In genomic region chr9:134136117-134136996, GRCh38 we compare ENCODE assay signal across 8 cellular contexts. TPM values are rescaled to one million over a fixed set of nuclear protein-coding genes. Genes with fewer than 3 reads are reported as not detected.
DNase-seq lines count a peak whose midpoint lies in the region; ATAC-seq and TF ChIP-seq lines count a peak whose summit lies in the region.

No MANE protein-coding gene starts in this region.

- POLR2A ChIA-PET in CD8-positive, alpha-beta T cell (lab: Charles Lee), result interaction anchor here (0.7 to 3.6 kb wide), 7 partner anchors 11 to 189 kb away, joined by 3 to 43 read pairs (median 4); partner anchors contain the start of genes BRD3OS and RNU6ATAC

- peaks cover 38% of the 10 kb centered on the region for H3K4me1 ChIP-seq in CD8-positive, alpha-beta T cell (ENCODE audit: insufficient read depth, low read length)
- H3K4me1 ChIP-seq in heart right ventricle, result peaks cover 19 to 53% (median 37%) of the 10 kb centered on the region in 9 donors

- TF ChIP-seq CTCF in CD8-positive, alpha-beta T cell (IDR thresholded peaks at IDR 0.05), result no peak
- TF ChIP-seq CTCF in heart right ventricle (IDR thresholded peaks at IDR 0.05) (no peak), retinal pigment epithelial cell (conservative IDR thresholded peaks at IDR 0.05; ENCODE audit: low read depth, low read length) (no peak)

- H3K27me3 Mint-ChIP-seq in CD8-positive, alpha-beta T cell (ENCODE audit: low read depth), result no peaks in the 10 kb centered on the region
- H3K27me3 Mint-ChIP-seq in activated T-helper 1 cell treated with anti-CD3 and anti-CD28 coated beads, Interleukin-12 subunit alpha, Interleukin-12 subunit beta, Interleukin-2, Interleukin-4 antibody, amounts not matched to agents 30 ng/mL and 10 ng/mL and 1 ng/mL, durations not matched to agents 14 hours and 24 hours and 36 hours (ENCODE audit: insufficient read depth), result no peaks in the 10 kb centered on the region

- peak overlapping the region; percentile 77 for H3K27ac Mint-ChIP-seq in CD8-positive, alpha-beta T cell
- H3K27ac Mint-ChIP-seq in activated T-helper 1 cell treated with anti-CD3 and anti-CD28 coated beads, Interleukin-12 subunit alpha, Interleukin-12 subunit beta, Interleukin-2, Interleukin-4 antibody, amounts not matched to agents 30 ng/mL and 10 ng/mL and 1 ng/mL, durations not matched to agents 14 hours and 24 hours and 36 hours, result peak overlapping the region; percentile 93

- ATAC-seq in CD8-positive, alpha-beta T cell, result peak; percentile 15
- ATAC-seq in GM19324 (IDR thresholded peaks at IDR 0.05; ENCODE audit: low FRiP score, unreplicated experiment) (peak; percentile 24), heart right ventricle (peak in 5 of 8 donors; percentile 1 to 9 (median 6))

- intact Hi-C loops in CD8-positive, alpha-beta T cell (cut with DNase I, micrococcal nuclease), result loop anchor here (1.0 to 10.0 kb wide), 4 partner anchors 28 to 1902 kb away; partner anchors contain the start of genes MED22 (in 1 of the 2), RNU6ATAC (in 1 of the 2), RPL7A (in 1 of the 2) and UBAC1 (in 1 of the 2)
- intact Hi-C loops in activated T-helper 1 cell treated with anti-CD3 and anti-CD28 coated beads, Interleukin-12 subunit alpha, Interleukin-12 subunit beta, Interleukin-2, Interleukin-4 antibody, amounts not matched to agents 30 ng/mL and 10 ng/mL and 1 ng/mL, durations not matched to agents 14 hours and 24 hours and 36 hours (cut with micrococcal nuclease), result no loop called here
- intact Hi-C loops in heart right ventricle (cut with DNase I), result loop anchor here in 3 of 10 donors (5.0 to 10.0 kb wide), 3 partner anchors 69 to 112 kb away; partner anchors contain the start of genes BRD3 (in 2 of the 3) and BRD3OS (in 2 of the 3)

- peaks cover 12% of the 10 kb centered on the region for H3K36me3 ChIP-seq in CD8-positive, alpha-beta T cell (ENCODE audit: insufficient read depth, low read length)
- H3K36me3 ChIP-seq in heart right ventricle, result peaks cover 0 to 21% (median 8%) of the 10 kb centered on the region in 9 donors

- CTCF ChIA-PET in CD8-positive, alpha-beta T cell (lab: Charles Lee), result no interaction called here

- peak overlapping the region; percentile 80 for H3K4me3 ChIP-seq in CD8-positive, alpha-beta T cell (ENCODE audit: low read depth, low read length)
- H3K4me3 ChIP-seq in heart right ventricle, result peak overlapping the region; percentile 74 to 100 (median 90)
- peak overlapping the region; percentile 86 for H3K4me3 ChIP-seq in retinal pigment epithelial cell (ENCODE audit: low read length)

- no peaks in the 10 kb centered on the region for H3K9me3 ChIP-seq in CD8-positive, alpha-beta T cell (ENCODE audit: low read length)
- no peaks in the 10 kb centered on the region for H3K9me3 ChIP-seq in heart right ventricle

- WGBS in heart right ventricle, 2 donors, result 1% methylated on average over 70 to 93 of the region's 93 CpGs

- H3K4me3 Mint-ChIP-seq in CD8-positive, alpha-beta T cell, result peak overlapping the region; percentile 89
- peak overlapping the region; percentile 96 for H3K4me3 Mint-ChIP-seq in activated T-helper 1 cell treated with anti-CD3 and anti-CD28 coated beads, Interleukin-12 subunit alpha, Interleukin-12 subunit beta, Interleukin-2, Interleukin-4 antibody, amounts not matched to agents 30 ng/mL and 10 ng/mL and 1 ng/mL, durations not matched to agents 14 hours and 24 hours and 36 hours

- peaks cover 22% of the 10 kb centered on the region for H3K36me3 Mint-ChIP-seq in CD8-positive, alpha-beta T cell
- H3K36me3 Mint-ChIP-seq in activated T-helper 1 cell treated with anti-CD3 and anti-CD28 coated beads, Interleukin-12 subunit alpha, Interleukin-12 subunit beta, Interleukin-2, Interleukin-4 antibody, amounts not matched to agents 30 ng/mL and 10 ng/mL and 1 ng/mL, durations not matched to agents 14 hours and 24 hours and 36 hours (ENCODE audit: low read depth), result peaks cover 22% of the 10 kb centered on the region

- H3K27me3 ChIP-seq in CD8-positive, alpha-beta T cell (ENCODE audit: insufficient read depth, low read length), result no peaks in the 10 kb centered on the region
- no peaks in the 10 kb centered on the region for H3K27me3 ChIP-seq in heart right ventricle

- peak overlapping the region; percentile 35 for H3K27ac ChIP-seq in CD8-positive, alpha-beta T cell (ENCODE audit: low read depth, low read length)
- H3K27ac ChIP-seq in heart right ventricle, result peak overlapping the region in 9 of 10 donors; percentile 43 to 94 (median 74)

- H3K9me3 Mint-ChIP-seq in CD8-positive, alpha-beta T cell, result no peaks in the 10 kb centered on the region
- H3K9me3 Mint-ChIP-seq in activated T-helper 1 cell treated with anti-CD3 and anti-CD28 coated beads, Interleukin-12 subunit alpha, Interleukin-12 subunit beta, Interleukin-2, Interleukin-4 antibody, amounts not matched to agents 30 ng/mL and 10 ng/mL and 1 ng/mL, durations not matched to agents 14 hours and 24 hours and 36 hours, result no peaks in the 10 kb centered on the region

- peak in 1 of 7 experiments; percentile 12 for DNase-seq in CD8-positive, alpha-beta T cell
- peak; percentile 34 for DNase-seq in HT-29 (ENCODE audit: low spot score)
- DNase-seq in activated T-helper 1 cell treated with anti-CD3 and anti-CD28 coated beads, Interleukin-12 subunit alpha, Interleukin-12 subunit beta, Interleukin-2, Interleukin-4 antibody, amounts not matched to agents 30 ng/mL and 10 ng/mL and 1 ng/mL, durations not matched to agents 14 hours and 24 hours and 36 hours (ENCODE audit: low spot score), result peak; percentile 6
- DNase-seq in heart right ventricle, result no peak
- DNase-seq in retinal pigment epithelial cell (ENCODE audit: low read depth), result no peak
- DNase-seq in Ammon's horn (ENCODE audit: low spot score), result no peak
- no peak for DNase-seq in NCI-H2107 (lab: John Stamatoyannopoulos, UW)

- peaks cover 43% of the 10 kb centered on the region for H3K4me1 Mint-ChIP-seq in CD8-positive, alpha-beta T cell (ENCODE audit: low read depth)
- H3K4me1 Mint-ChIP-seq in activated T-helper 1 cell treated with anti-CD3 and anti-CD28 coated beads, Interleukin-12 subunit alpha, Interleukin-12 subunit beta, Interleukin-2, Interleukin-4 antibody, amounts not matched to agents 30 ng/mL and 10 ng/mL and 1 ng/mL, durations not matched to agents 14 hours and 24 hours and 36 hours (ENCODE audit: low read depth), result peaks cover 29% of the 10 kb centered on the region

RNA-seq across cellular contexts. Expression of gene WDR5, which starts 0.5 kb away (rescaled TPM):
- 10 to 100 TPM; 15.5 to 16.6 TPM for total RNA-seq in CD8-positive, alpha-beta T cell
- 37.3 and 42.5 TPM in 2 replicates for total RNA-seq in HT-29 (2014; rRNA removed; shearing (Covaris generic))
- total RNA-seq in activated T-helper 1 cell treated with anti-CD3 and anti-CD28 coated beads, Interleukin-12 subunit alpha, Interleukin-12 subunit beta, Interleukin-2, Interleukin-4 antibody, amounts not matched to agents 30 ng/mL and 10 ng/mL and 1 ng/mL, durations not matched to agents 14 hours and 24 hours and 36 hours, result 65.0 and 71.3 TPM in 2 replicates
- total RNA-seq in heart right ventricle, result 10 to 100 TPM; 16.1 to 22.5 (median 18.1) TPM
- polyA plus RNA-seq in heart right ventricle, result 10 to 100 TPM; 14.0 to 17.8 TPM

RNA-seq across cellular contexts. Expression of gene RNU6ATAC, which starts 28.0 kb away (rescaled TPM):
- total RNA-seq in CD8-positive, alpha-beta T cell, result 10 to 100 TPM; 42.2 to 42.7 TPM
- total RNA-seq in HT-29 (2014; rRNA removed; shearing (Covaris generic)), result not detected in 2 replicates
- total RNA-seq in activated T-helper 1 cell treated with anti-CD3 and anti-CD28 coated beads, Interleukin-12 subunit alpha, Interleukin-12 subunit beta, Interleukin-2, Interleukin-4 antibody, amounts not matched to agents 30 ng/mL and 10 ng/mL and 1 ng/mL, durations not matched to agents 14 hours and 24 hours and 36 hours, result 32.2 and 42.6 TPM in 2 replicates
- total RNA-seq in heart right ventricle, result 100 to 1,000 TPM in 3 of 10 donors, 10 to 100 TPM in 6, not detected in 1; 21.4 to 172 (median 66.8) TPM
- polyA plus RNA-seq in heart right ventricle, result not detected

Comparison
In these comparisons a context has a peak if more than half of its experiments do, and no peak if none do; other contexts are left out.
1. DNase-seq: peak in HT-29 (single experiment) and activated T-helper 1 cell treated with anti-CD3 and anti-CD28 coated beads, Interleukin-12 subunit alpha, Interleukin-12 subunit beta, Interleukin-2, Interleukin-4 antibody, amounts not matched to agents 30 ng/mL and 10 ng/mL and 1 ng/mL, durations not matched to agents 14 hours and 24 hours and 36 hours (single experiment); none in heart right ventricle (0 of 2), retinal pigment epithelial cell (single experiment), Ammon's horn (single experiment) and NCI-H2107 (single experiment).
2. Peak in every context shown above with its lines, with median percentiles within 50 percentile points of each other: ATAC-seq and H3K4me3 ChIP-seq.